ENCODE assay signal across 8 cellular contexts in the genomic region with DNA sequence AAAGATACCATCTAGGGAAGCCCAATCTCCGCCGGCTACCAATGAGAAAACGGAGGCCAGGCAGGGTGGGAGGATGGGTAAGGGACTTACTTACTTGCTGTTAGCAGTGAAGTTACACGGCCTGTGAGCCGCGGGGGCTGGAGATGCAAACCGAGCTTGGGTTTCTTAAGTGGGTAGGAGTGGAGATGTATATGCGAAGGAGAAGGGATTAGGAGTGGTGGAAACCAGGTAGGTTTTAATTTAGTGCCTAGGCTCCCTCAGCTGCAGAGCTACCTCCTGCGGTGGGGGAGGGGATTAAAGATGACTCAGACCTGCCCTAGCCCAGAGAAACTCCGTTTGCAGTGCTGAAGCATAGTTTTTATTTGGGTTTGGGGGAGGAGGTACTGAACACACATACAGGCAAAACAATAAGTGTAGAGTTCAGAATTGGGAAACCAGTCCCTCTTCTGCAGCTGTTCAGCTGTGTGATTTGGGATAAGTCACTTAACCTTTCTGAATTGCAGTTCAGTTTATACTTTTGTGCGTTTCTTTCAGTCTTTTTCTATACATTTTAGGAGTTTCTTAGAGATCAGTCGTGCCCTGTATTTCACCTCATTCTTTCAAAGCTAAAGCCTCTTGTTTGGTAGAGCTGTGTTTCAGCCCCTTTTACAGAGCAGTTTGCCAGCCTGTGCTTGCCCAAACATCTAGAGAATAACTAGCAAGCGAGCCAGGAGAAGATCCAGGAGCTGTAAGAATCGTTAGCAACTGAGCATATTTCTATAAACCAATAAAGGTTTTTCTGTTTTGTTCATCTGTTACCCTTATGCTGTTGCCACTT. TPM values are rescaled to one million over a fixed set of nuclear protein-coding genes. Genes with fewer than 3 reads are reported as not detected.
DNase-seq lines count a peak whose midpoint lies in the region; ATAC-seq, FAIRE-seq and TF ChIP-seq lines count a peak whose summit lies in the region.

No MANE protein-coding gene starts in this region.

- TF ChIP-seq CTCF in CD4-positive, alpha-beta T cell (IDR thresholded peaks at IDR 0.05), result no peak
- no peak for TF ChIP-seq CTCF in K562 (IDR thresholded peaks at IDR 0.05 in 2 of 3, conservative IDR thresholded peaks at IDR 0.05 in 1 of 3; ENCODE audit: insufficient read depth in 2 of 3, low read depth in 1 of 3, low read length in 3 of 3)

- DNase-seq in CD4-positive, alpha-beta T cell, result peak; percentile 32 to 73 (median 66)
- DNase-seq in HT-29 (ENCODE audit: low spot score) (peak; percentile 42), T-helper 22 cell (ENCODE audit: low read depth) (peak; percentile 67), K562 (ENCODE audit: extremely low read depth in 1 of 4, low spot score in 3 of 4) (peak; percentile 47 to 86 (median 58)), islet precursor cell (peak; percentile 86), frontal cortex (ENCODE audit: low spot score in 2 of 2) (no peak)
- DNase-seq in stimulated activated CD4-positive, alpha-beta T cell treated with anti-CD3 and anti-CD28 coated beads, Interleukin-2, amount 100 ng/mL, for 24 hours, result peak; percentile 75 to 81

- no peaks in the 10 kb centered on the region for H4K20me1 ChIP-seq in K562 (replicated peaks; ENCODE audit: control insufficient read depth, insufficient read depth, low read length)

- H3K4me2 ChIP-seq in K562 (ENCODE audit: insufficient read depth, low read length), result peak overlapping the region; percentile 87

- peak; percentile 90 for FAIRE-seq in K562 (lab: Jason Lieb, UNC)
- FAIRE-seq in frontal cortex (lab: Jason Lieb, UNC), result no peak

- BruUV-seq in K562 (replicated peaks; lab: Mats Ljungman, UMichigan), result TSS peak; percentile 55

- no peaks in the 10 kb centered on the region for H3K9me3 ChIP-seq in CD4-positive, alpha-beta T cell (ENCODE audit: control insufficient read depth, low read length)
- H3K9me3 ChIP-seq in K562 (replicated peaks; ENCODE audit: control insufficient read depth, insufficient read depth, low read depth, low read length), result no peaks in the 10 kb centered on the region

- POLR2A ChIA-PET in CD4-positive, alpha-beta T cell (lab: Charles Lee), result interaction anchor here (0.6 to 4.7 kb wide), 42 partner anchors 8 to 858 kb away, joined by 3 to 80 read pairs (median 4); a partner anchor contains a TSS
- POLR2A ChIA-PET in K562 (lab: Yijun Ruan, JAX), result interaction anchor here (0.6 to 4.5 kb wide), 11 partner anchors 12 to 751 kb away, joined by 3 to 58 read pairs (median 3); no protein-coding TSS in a partner anchor

- 0% methylated on average over 13 of the region's 14 CpGs for WGBS in K562 (ENCODE audit: insufficient coverage, low coverage, missing lambda C conversion rate)

- H3K36me3 ChIP-seq in K562 (ENCODE audit: control insufficient read depth, insufficient read depth, low read length), result peaks cover 3% of the 10 kb centered on the region; the same call in 1 of the 3 replicates

- TF ChIP-seq POLR2A in K562 (conservative IDR thresholded peaks at IDR 0.05), result no peak

- H3K4me1 ChIP-seq in K562 (replicated peaks in 1 of 2; ENCODE audit: control insufficient read depth in 2 of 2, insufficient read depth in 2 of 2, low read length in 2 of 2), result peaks cover 9 to 17% of the 10 kb centered on the region in 2 experiments; a peak in 3 of 5 replicates

- TF ChIP-seq RAD21 in K562 (CRISPR knock-in tag; conservative IDR thresholded peaks at IDR 0.05 in 1 of 2, IDR thresholded peaks at IDR 0.05 in 1 of 2), result peak in 1 of 2 experiments; percentile 7; a peak in 1 of 4 replicates

- peaks cover 72% of the 10 kb centered on the region for H3K4me1 Mint-ChIP-seq in CD4-positive, alpha-beta T cell (ENCODE audit: low read depth)

- ATAC-seq in CD4-positive, alpha-beta T cell (ENCODE audit: poor library complexity), result peak; percentile 65
- ATAC-seq in K562 (peak; percentile 70), HG03565 (IDR thresholded peaks at IDR 0.05; ENCODE audit: unreplicated experiment) (no peak)

- no peaks in the 10 kb centered on the region for H3K9me3 Mint-ChIP-seq in CD4-positive, alpha-beta T cell

- peak overlapping the region; percentile 84 for H3K27ac ChIP-seq in CD4-positive, alpha-beta T cell (ENCODE audit: low read depth, low read length)
- H3K27ac ChIP-seq in K562 (ENCODE audit: extremely low read depth, low read depth, low read length), result peak overlapping the region; percentile 93

- peak overlapping the region; percentile 63 to 98; a peak in 3 of 4 replicates for H3K9ac ChIP-seq in K562 (ENCODE audit: insufficient read depth in 1 of 2, low read depth in 2 of 2, low read length in 2 of 2)

- no peaks in the 10 kb centered on the region for H3K27me3 ChIP-seq in CD4-positive, alpha-beta T cell (ENCODE audit: control insufficient read depth, insufficient read depth, low read length)
- H3K27me3 ChIP-seq in K562 (ENCODE audit: control insufficient read depth in 2 of 2, insufficient read depth in 2 of 2, low read length in 2 of 2), result no peaks in the 10 kb centered on the region

- H3K36me3 Mint-ChIP-seq in CD4-positive, alpha-beta T cell (ENCODE audit: low read depth), result peaks cover 24% of the 10 kb centered on the region

- TF ChIP-seq EP300 in K562 (IDR thresholded peaks at IDR 0.05; ENCODE audit: low read length), result peak; percentile 50; the same call in 1 of the 2 replicates

- no peaks in the 10 kb centered on the region for H3K9me1 ChIP-seq in K562 (ENCODE audit: control insufficient read depth, insufficient read depth, low read length)

- peak overlapping the region; percentile 90 for H3K4me3 Mint-ChIP-seq in CD4-positive, alpha-beta T cell

- intact Hi-C loops in CD4-positive, alpha-beta T cell (cut with DNase I, micrococcal nuclease), result loop anchor here (1.0 to 10.0 kb wide), 12 partner anchors 26 to 642 kb away; a partner anchor contains a TSS
- intact Hi-C loops in K562 (cut with micrococcal nuclease), result loop anchor here (5.0 kb wide), 3 partner anchors 120 to 170 kb away; a partner anchor contains a TSS

- no peaks in the 10 kb centered on the region for H3K27me3 Mint-ChIP-seq in CD4-positive, alpha-beta T cell

- peak overlapping the region; percentile 90 for H3K27ac Mint-ChIP-seq in CD4-positive, alpha-beta T cell

- peaks cover 52% of the 10 kb centered on the region for H3K79me2 ChIP-seq in K562 (ENCODE audit: control insufficient read depth, insufficient read depth, low read length)

- in situ Hi-C loops in K562 (cut with MboI), result no loop called here

- CTCF ChIA-PET in CD4-positive, alpha-beta T cell (lab: Charles Lee), result interaction anchor here (0.6 to 1.8 kb wide), 11 partner anchors 10 to 648 kb away, joined by 3 to 14 read pairs (median 4); a partner anchor contains a TSS
- CTCF ChIA-PET in K562 (lab: Yijun Ruan, JAX; ENCODE audit: low intra/inter-chr PET ratio), result interaction anchor here (0.6 kb wide), 1 partner anchor 149 kb away, joined by 3 read pairs; no protein-coding TSS in a partner anchor

- peak overlapping the region; percentile 68 for H3K4me3 ChIP-seq in K562

- peak overlapping the region; percentile 61 for H2AFZ ChIP-seq in K562 (ENCODE audit: low read depth, low read length)

TF ChIP-seq in K562, 482 proteins besides CTCF, POLR2A, EP300 and RAD21 (continues in another document):
- TF ChIP-seq LCOR (CRISPR knock-in tag; IDR thresholded peaks at IDR 0.05) (peak; percentile 46; the same call in 1 of the 2 replicates), ZNF785 (CRISPR knock-in tag; IDR thresholded peaks at IDR 0.05) (no peak), CREM (IDR thresholded peaks at IDR 0.05; ENCODE audit: low read depth) (no peak), ZNF507 (tag; conservative IDR thresholded peaks at IDR 0.05) (no peak), SMARCB1 (IDR thresholded peaks at IDR 0.05; ENCODE audit: insufficient read length, low read depth) (no peak)
- TF ChIP-seq, protein P1, sequence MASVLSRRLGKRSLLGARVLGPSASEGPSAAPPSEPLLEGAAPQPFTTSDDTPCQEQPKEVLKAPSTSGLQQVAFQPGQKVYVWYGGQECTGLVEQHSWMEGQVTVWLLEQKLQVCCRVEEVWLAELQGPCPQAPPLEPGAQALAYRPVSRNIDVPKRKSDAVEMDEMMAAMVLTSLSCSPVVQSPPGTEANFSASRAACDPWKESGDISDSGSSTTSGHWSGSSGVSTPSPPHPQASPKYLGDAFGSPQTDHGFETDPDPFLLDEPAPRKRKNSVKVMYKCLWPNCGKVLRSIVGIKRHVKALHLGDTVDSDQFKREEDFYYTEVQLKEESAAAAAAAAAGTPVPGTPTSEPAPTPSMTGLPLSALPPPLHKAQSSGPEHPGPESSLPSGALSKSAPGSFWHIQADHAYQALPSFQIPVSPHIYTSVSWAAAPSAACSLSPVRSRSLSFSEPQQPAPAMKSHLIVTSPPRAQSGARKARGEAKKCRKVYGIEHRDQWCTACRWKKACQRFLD (CRISPR knock-in tag; IDR thresholded peaks at IDR 0.05), result no peak
- TF ChIP-seq, protein P2, sequence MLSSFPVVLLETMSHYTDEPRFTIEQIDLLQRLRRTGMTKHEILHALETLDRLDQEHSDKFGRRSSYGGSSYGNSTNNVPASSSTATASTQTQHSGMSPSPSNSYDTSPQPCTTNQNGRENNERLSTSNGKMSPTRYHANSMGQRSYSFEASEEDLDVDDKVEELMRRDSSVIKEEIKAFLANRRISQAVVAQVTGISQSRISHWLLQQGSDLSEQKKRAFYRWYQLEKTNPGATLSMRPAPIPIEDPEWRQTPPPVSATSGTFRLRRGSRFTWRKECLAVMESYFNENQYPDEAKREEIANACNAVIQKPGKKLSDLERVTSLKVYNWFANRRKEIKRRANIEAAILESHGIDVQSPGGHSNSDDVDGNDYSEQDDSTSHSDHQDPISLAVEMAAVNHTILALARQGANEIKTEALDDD (IDR thresholded peaks at IDR 0.05), result peak; percentile 87

RNA-seq across cellular contexts. Expression of a gene that starts 0.6 kb away (rescaled TPM):
- total RNA-seq in CD4-positive, alpha-beta T cell, result 100 to 1,000 TPM; 110 to 111 TPM
- total RNA-seq in HT-29 (2014; rRNA removed; shearing (Covaris generic)), result 10.5 and 12.2 TPM in 2 replicates
- 39.3 and 85.7 TPM in 2 replicates for total RNA-seq in K562 (2011; cell fraction: chromatin; rRNA removed; ENCODE audit: low replicate concordance)
- total RNA-seq in K562 (2011; cell fraction: nucleolus; rRNA removed), result 26.1 and 28.3 TPM in 2 replicates
- total RNA-seq in K562 (2011; cell fraction: nucleoplasm; rRNA removed), result 39.1 and 62.4 TPM in 2 replicates
- total RNA-seq in K562 (2014; rRNA removed) (7.4 and 11.0 TPM in 2 replicates), K562 (2014; rRNA removed; fragmentation: Illumina TruSeq; extraction: Trizol) (10.8 and 13.7 TPM in 2 replicates), K562 (2015; rRNA removed; fragmentation: Illumina TruSeq; extraction: Trizol) (10.3 and 11.5 TPM in 2 replicates), K562 (2021) (17.6 and 18.8 TPM in 2 replicates), frontal cortex (29.3 TPM)
- polyA plus RNA-seq in K562 (2011; rRNA removed) (5.8 and 7.4 TPM in 2 replicates), K562 (2014; fragmentation: Illumina TruSeq; extraction: Trizol) (5.3 and 5.8 TPM in 2 replicates), K562 (2014; fragmentation: Nextera tagmentation; extraction: Ambion mirVana) (10 to 100 TPM in 1 of 2 experiments, under 1 TPM in 1; 0.96 to 14.7 TPM), K562 (2014; rRNA removed) (6.9 and 7.3 TPM in 2 replicates)
- polyA plus RNA-seq in K562 (2011; cell fraction: cytosol; rRNA removed), result 6.8 and 7.2 TPM in 2 replicates
- 10.6 and 12.9 TPM in 2 replicates for polyA plus RNA-seq in K562 (2011; cell fraction: nucleus; rRNA removed)
- polyA plus RNA-seq in K562 (2012), result 3.8 and 6.0 TPM in 2 replicates
- polyA minus RNA-seq in K562 (2011; rRNA and poly(A)+ RNA removed), result 20.1 and 24.7 TPM in 2 replicates
- 9.8 and 11.2 TPM in 2 replicates for polyA minus RNA-seq in K562 (2011; cell fraction: cytosol; rRNA and poly(A)+ RNA removed)
- polyA minus RNA-seq in K562 (2011; cell fraction: nucleus; rRNA and poly(A)+ RNA removed), result 13.3 and 30.9 TPM in 2 replicates

Comparison
In these comparisons a context has a peak if more than half of its experiments do, and no peak if none do; other contexts are left out.
1. DNase-seq: peak in CD4-positive, alpha-beta T cell (10 of 10), HT-29 (single experiment), T-helper 22 cell (single experiment), K562 (4 of 4), islet precursor cell (single experiment) and stimulated activated CD4-positive, alpha-beta T cell treated with anti-CD3 and anti-CD28 coated beads, Interleukin-2, amount 100 ng/mL, for 24 hours (2 of 2); none in frontal cortex (0 of 2).